7 cellular contexts compared by ENCODE assay signal in the genomic region with DNA sequence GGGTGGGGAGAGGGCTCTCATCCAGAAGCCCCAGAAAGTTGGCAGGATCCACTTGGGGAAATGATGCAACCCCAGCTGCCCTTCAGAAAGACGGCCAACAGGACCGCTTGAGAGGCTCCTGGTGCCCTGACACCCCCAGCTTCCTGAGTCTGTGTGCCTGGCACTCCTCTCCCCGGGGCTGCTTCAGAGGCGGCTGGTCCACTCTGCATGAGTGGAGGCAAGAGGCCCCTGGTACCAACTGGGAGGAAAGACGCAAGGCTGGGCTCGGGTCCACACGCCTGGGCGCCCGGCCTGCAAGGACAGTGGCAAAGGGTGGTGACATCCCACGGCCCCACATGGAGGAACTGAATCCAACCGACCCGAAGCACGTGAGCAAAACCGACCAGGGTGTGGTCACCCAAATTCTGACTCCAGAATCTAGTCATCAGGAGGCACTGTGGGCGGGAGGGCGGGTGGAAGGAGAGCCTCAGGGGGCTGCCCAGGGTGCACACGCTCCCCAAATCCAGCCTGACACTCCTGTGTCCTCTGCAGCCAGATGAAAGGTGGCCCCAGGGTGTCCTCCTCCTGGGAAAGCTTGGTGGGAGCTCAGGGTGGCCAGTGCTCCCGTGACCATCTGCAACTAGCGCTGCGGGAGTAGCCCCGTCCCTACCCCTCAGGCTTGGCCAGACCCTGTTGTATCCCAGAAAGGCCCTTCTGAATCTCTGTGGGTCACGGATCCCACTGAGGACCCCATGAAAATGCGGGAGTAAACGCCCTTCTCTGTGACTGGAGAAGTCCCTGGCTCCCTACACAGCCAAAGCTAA. TPM values are rescaled to one million over a fixed set of nuclear protein-coding genes. Genes with fewer than 3 reads are reported as not detected.
DNase-seq lines count a peak whose midpoint lies in the region; ATAC-seq lines count a peak whose summit lies in the region.
"Had no signal": no experiment of that assay in that cellular context is flagged by ENCODE, and none has a peak within 500 bp of the region (broad histone marks: within the 10 kb centered on the region; RNA-seq: fewer than 3 reads in every experiment).

No MANE protein-coding gene starts in this region.

- no peaks in the 10 kb centered on the region for H3K9me3 ChIP-seq in skeletal muscle satellite cell (replicated peaks; ENCODE audit: low read length)
- H3K9me3 ChIP-seq: A549 had no signal

- DNase-seq in activated CD4-positive, alpha-beta T cell treated with anti-CD3 and anti-CD28 coated beads for 48 hours: peak; percentile 47
- no peak for DNase-seq in activated CD4-positive, alpha-beta T cell treated with anti-CD3 and anti-CD28 coated beads, Interleukin-2, amount 50 U/mL, for 1 hour
- peak; percentile 22 for DNase-seq in epidermal melanocyte (ENCODE audit: insufficient read length, low spot score)
- no peak for DNase-seq in HCEC 1CT

- peak overlapping the region; percentile 88 for H3K4me3 ChIP-seq in skeletal muscle satellite cell (ENCODE audit: low read length)
- H3K4me3 ChIP-seq: A549 had no signal

- H3K36me3 ChIP-seq in skeletal muscle satellite cell (ENCODE audit: insufficient read depth, low read length): peaks cover 40% of the 10 kb centered on the region

- no peak for ATAC-seq in GM21619 (IDR thresholded peaks at IDR 0.05; ENCODE audit: unreplicated experiment)
- ATAC-seq: A549 had no signal

- H3K9ac ChIP-seq in skeletal muscle satellite cell (ENCODE audit: low read depth, low read length): peak overlapping the region; percentile 99

- H3K4me1 ChIP-seq in skeletal muscle satellite cell (ENCODE audit: control insufficient read depth, insufficient read depth, low read length): peaks cover 39% of the 10 kb centered on the region

- H3K27me3 ChIP-seq in skeletal muscle satellite cell (ENCODE audit: control insufficient read depth, insufficient read depth, low read length): no peaks in the 10 kb centered on the region

- peak overlapping the region; percentile 96 for H3K4me2 ChIP-seq in skeletal muscle satellite cell (ENCODE audit: low read length)
- H3K4me2 ChIP-seq: A549 had no signal

RNA-seq across cellular contexts. Expression of a gene that starts 3.7 kb away (rescaled TPM):
- 386 and 479 TPM in 2 replicates for total RNA-seq in skeletal muscle satellite cell (2012; rRNA removed)

RNA-seq across cellular contexts. Expression of a gene that starts 32.0 kb away (rescaled TPM):
- total RNA-seq in skeletal muscle satellite cell (2012; rRNA removed): 44.9 and 70.6 TPM in 2 replicates

RNA-seq across cellular contexts. Expression of a gene that starts 33.9 kb away (rescaled TPM):
- under 0.01 TPM in 2 replicates for total RNA-seq in skeletal muscle satellite cell (2012; rRNA removed)

RNA-seq across cellular contexts. Expression of a gene that starts 53.3 kb away (rescaled TPM):
- total RNA-seq in skeletal muscle satellite cell (2012; rRNA removed): 24.8 and 37.8 TPM in 2 replicates

RNA-seq across cellular contexts. Expression of a gene that starts 57.2 kb away (rescaled TPM):
- total RNA-seq in skeletal muscle satellite cell (2012; rRNA removed): under 0.01 TPM in 1 of 2 replicates, not detected in the other

Comparison
In these comparisons a context has a peak if more than half of its experiments do, and no peak if none do; other contexts are left out.
1. DNase-seq: peak in activated CD4-positive, alpha-beta T cell treated with anti-CD3 and anti-CD28 coated beads for 48 hours (single experiment) and epidermal melanocyte (single experiment); none in activated CD4-positive, alpha-beta T cell treated with anti-CD3 and anti-CD28 coated beads, Interleukin-2, amount 50 U/mL, for 1 hour (single experiment) and HCEC 1CT (single experiment).